1 cellular context compared by ENCODE assay signal in genomic region chr2:40488101-40488598, GRCh38.
TF ChIP-seq lines count a peak whose summit lies in the region.

No MANE protein-coding gene starts in this region.

TF ChIP-seq in HepG2, 621 proteins besides CTCF, POLR2A, EP300 and RAD21 (continued from another document):
- TF ChIP-seq ZNF567 (CRISPR knock-in tag; IDR thresholded peaks at IDR 0.05; ENCODE audit: borderline replicate concordance) (no peak), TRIM22 (IDR thresholded peaks at IDR 0.05) (no peak), ZNF446 (CRISPR knock-in tag; IDR thresholded peaks at IDR 0.05) (no peak)
